8 cellular contexts compared by ENCODE assay signal in the genomic region with DNA sequence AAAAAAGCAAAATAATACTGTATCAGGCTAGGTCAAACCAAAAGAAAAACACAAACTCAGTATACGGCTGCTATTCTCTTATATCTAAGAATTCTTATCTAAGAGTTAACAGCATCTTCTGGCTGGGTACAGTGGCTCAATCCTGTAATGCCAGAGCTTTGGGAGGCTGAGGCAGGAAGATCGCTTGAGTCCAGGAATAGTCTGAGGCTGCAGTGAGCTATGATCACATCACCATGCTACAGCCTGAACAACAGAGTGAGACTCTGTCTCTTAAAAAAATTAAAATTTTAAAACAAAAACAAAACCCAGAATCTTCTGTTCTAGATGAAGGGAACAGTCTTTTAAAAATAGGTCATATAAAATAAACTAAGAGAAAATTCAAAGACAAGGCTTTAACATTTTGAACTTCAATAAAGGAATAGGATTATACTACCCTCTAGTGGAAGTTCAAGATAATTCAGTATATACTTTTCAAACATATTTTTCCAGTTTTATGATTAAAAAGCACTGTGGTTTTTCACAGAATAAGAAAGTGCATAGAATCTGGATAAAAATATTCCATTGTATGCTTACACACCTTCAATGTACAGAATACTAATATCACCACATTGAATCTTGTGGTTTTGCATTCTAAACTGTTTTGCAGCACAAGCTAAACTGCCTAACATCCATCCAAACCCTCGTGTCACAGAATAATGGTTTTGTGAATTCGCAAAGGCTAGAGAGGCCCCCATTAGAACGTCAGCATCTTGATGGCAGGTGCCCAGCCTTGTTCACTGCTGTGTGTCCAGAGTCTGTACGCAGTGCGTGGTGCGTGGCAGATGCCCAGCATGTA. TPM values are rescaled to one million over a fixed set of nuclear protein-coding genes. Genes with fewer than 3 reads are reported as not detected.
DNase-seq lines count a peak whose midpoint lies in the region; ATAC-seq and TF ChIP-seq lines count a peak whose summit lies in the region.

No MANE protein-coding gene starts in this region.

- H3K4me2 ChIP-seq in OCI-LY1 (ENCODE audit: low read length) (no peak overlapping the region), osteoblast (ENCODE audit: insufficient read depth, low read length) (no peak overlapping the region)

- H3K4me1 Mint-ChIP-seq in effector memory CD8-positive, alpha-beta T cell (ENCODE audit: low read depth in 2 of 2) = peaks cover 19 to 32% of the 10 kb centered on the region in 2 donors

- H3K27me3 Mint-ChIP-seq in effector memory CD8-positive, alpha-beta T cell = no peaks in the 10 kb centered on the region

- no peaks in the 10 kb centered on the region for H3K36me3 Mint-ChIP-seq in effector memory CD8-positive, alpha-beta T cell (ENCODE audit: insufficient read depth)

- H3K27ac ChIP-seq in OCI-LY1 (ENCODE audit: low read depth, low read length, poor library complexity, severe bottlenecking) (no peak overlapping the region), osteoblast (ENCODE audit: low read depth, low read length) (no peak overlapping the region)

- TF ChIP-seq CTCF in OCI-LY1 (IDR thresholded peaks at IDR 0.05; ENCODE audit: low read length) = peak; percentile 61
- TF ChIP-seq CTCF in osteoblast (IDR thresholded peaks at IDR 0.05; ENCODE audit: extremely low read depth, low read depth, low read length) = peak; percentile 52

- H3K79me2 ChIP-seq in OCI-LY1 (ENCODE audit: insufficient read depth, low read length) = peaks cover 8% of the 10 kb centered on the region; the same call in 1 of the 2 replicates
- H3K79me2 ChIP-seq in osteoblast (ENCODE audit: insufficient read depth, low read length) = peaks cover 16% of the 10 kb centered on the region

- no peak overlapping the region for H3K27ac Mint-ChIP-seq in effector memory CD8-positive, alpha-beta T cell

- DNase-seq in SIG-M5 treated with dmso at 0.1 percent for 504 hours (lab: John Stamatoyannopoulos, UW; ENCODE audit: unreplicated experiment) = peak; percentile 17
- DNase-seq in SIG-M5 (lab: John Stamatoyannopoulos, UW) = no peak
- DNase-seq in effector memory CD8-positive, alpha-beta T cell = no peak
- DNase-seq in osteoblast (ENCODE audit: insufficient read length, low spot score, missing footprints) = no peak
- DNase-seq in iPS-NIHi11 (ENCODE audit: low spot score) = no peak
- DNase-seq in GM19238 (ENCODE audit: insufficient read length, low spot score) = no peak

- H3K9me3 ChIP-seq in OCI-LY1 (ENCODE audit: low read length) (no peaks in the 10 kb centered on the region), osteoblast (ENCODE audit: low read depth, low read length) (no peaks in the 10 kb centered on the region)

- peaks cover 13% of the 10 kb centered on the region for H3K4me1 ChIP-seq in OCI-LY1 (ENCODE audit: insufficient read depth, low read length, severe bottlenecking)
- H3K4me1 ChIP-seq in osteoblast (ENCODE audit: insufficient read depth, low read length) = peaks cover 20% of the 10 kb centered on the region

- peak; percentile 27 for ATAC-seq in effector memory CD8-positive, alpha-beta T cell (replicated peaks)
- no peak for ATAC-seq in HG03139 (IDR thresholded peaks at IDR 0.05; ENCODE audit: unreplicated experiment)

- H2AFZ ChIP-seq in OCI-LY1 (ENCODE audit: low read length) (no peak overlapping the region), osteoblast (ENCODE audit: low read length) (no peak overlapping the region)

- no peaks in the 10 kb centered on the region for H3F3A ChIP-seq in OCI-LY1 (ENCODE audit: insufficient read depth, low read length)

- H3K9ac ChIP-seq in OCI-LY1 (ENCODE audit: low read length) = no peak overlapping the region

- no peak overlapping the region for H3K4me3 ChIP-seq in OCI-LY1 (ENCODE audit: low read depth, low read length, poor library complexity, severe bottlenecking)
- no peak overlapping the region for H3K4me3 ChIP-seq in osteoblast (ENCODE audit: insufficient read depth, low read length)

- H3K36me3 ChIP-seq in OCI-LY1 (ENCODE audit: insufficient read depth, low read length) (peaks cover 34% of the 10 kb centered on the region; the same call in 1 of the 2 replicates), osteoblast (ENCODE audit: insufficient read depth, low read length) (no peaks in the 10 kb centered on the region)

- H4K20me1 ChIP-seq in OCI-LY1 (ENCODE audit: insufficient read depth, low read length) (no peaks in the 10 kb centered on the region), osteoblast (ENCODE audit: insufficient read depth, low read length) (peaks cover 7% of the 10 kb centered on the region)

- H3K27me3 ChIP-seq in OCI-LY1 (ENCODE audit: insufficient read depth, low read length) (no peaks in the 10 kb centered on the region), osteoblast (ENCODE audit: insufficient read depth, low read length) (no peaks in the 10 kb centered on the region)

- no peaks in the 10 kb centered on the region for H3K9me2 ChIP-seq in OCI-LY1 (ENCODE audit: low read depth, low read length)

- no peak overlapping the region for H3K4me3 Mint-ChIP-seq in effector memory CD8-positive, alpha-beta T cell

- no peaks in the 10 kb centered on the region for H3K9me3 Mint-ChIP-seq in effector memory CD8-positive, alpha-beta T cell

RNA-seq across cellular contexts. Expression of a gene that starts 39.3 kb away (rescaled TPM):
- total RNA-seq in osteoblast = 5.8 and 9.1 TPM in 2 replicates
